ENCODE assay signal across 26 cellular contexts in genomic region chr14:81102217-81102616, GRCh38.
"Had no signal": no experiment of that assay in that cellular context is flagged by ENCODE, and none has a peak within 500 bp of the region (broad histone marks: within the 10 kb centered on the region; RNA-seq: fewer than 3 reads in every experiment).

No MANE protein-coding gene starts in this region.

- H3K79me2 ChIP-seq: parathyroid adenoma had no signal

- H3K9ac ChIP-seq: neural progenitor cell, parathyroid adenoma had no signal

- H3K9me3 ChIP-seq: ovary, psoas muscle, sigmoid colon, stomach, thoracic aorta, thyroid gland, tibial nerve, upper lobe of left lung, vagina had no signal

- H3K27me3 ChIP-seq: neural progenitor cell, ovary, sigmoid colon, stomach, thyroid gland, tibial nerve, upper lobe of left lung, vagina had no signal

- H3K27ac ChIP-seq: neural progenitor cell, ovary, parathyroid adenoma, psoas muscle, sigmoid colon, stomach, thoracic aorta, tibial nerve, upper lobe of left lung, vagina had no signal

- H3K36me3 ChIP-seq: neural progenitor cell, ovary, sigmoid colon, stomach, thoracic aorta, tibial nerve, upper lobe of left lung, vagina had no signal

- H3K4me1 ChIP-seq: parathyroid adenoma, psoas muscle, sigmoid colon, stomach, tibial nerve, upper lobe of left lung, vagina had no signal

- ATAC-seq: naive thymus-derived CD4-positive, alpha-beta T cell; natural killer cell; psoas muscle; right cardiac atrium; stimulated activated effector memory CD8-positive, alpha-beta T cell treated with anti-CD3 and anti-CD28 coated beads, Interleukin-12 subunit alpha, Interleukin-12 subunit beta, amount 100 ng/mL, for 72 hours; stimulated activated naive B cell treated with anti-CD40 and anti-IgM and Interleukin-4, amounts not matched to agents 10 μg/mL and 1 μg/mL and 100 μg/mL, for 72 hours had no signal

- FAIRE-seq: small intestine, urothelium cell line had no signal

- DNase-seq: naive thymus-derived CD4-positive, alpha-beta T cell; natural killer cell; occipital lobe; ovary; posterior cingulate gyrus; psoas muscle; right cardiac atrium; sigmoid colon; small intestine; stimulated activated CD4-positive, alpha-beta T cell treated with anti-CD3 and anti-CD28 coated beads, Interleukin-15, amount 100 ng/mL, for 24 hours; stimulated activated CD4-positive, alpha-beta T cell treated with anti-CD3 and anti-CD28 coated beads, Interleukin-2, amount 100 ng/mL, for 24 hours; stimulated activated CD4-positive, alpha-beta T cell treated with anti-CD3 and anti-CD28 coated beads, Interleukin-2, amount 100 ng/mL, for 48 hours; stimulated activated CD4-positive, alpha-beta T cell treated with anti-CD3 and anti-CD28 coated beads, Interleukin-4, amount 100 ng/mL, for 24 hours; stimulated activated naive B cell treated with anti-CD40 and anti-IgM and Interleukin-4, amounts not matched to agents 10 μg/mL and 1 μg/mL and 100 μg/mL, for 72 hours; stimulated activated naive CD4-positive, alpha-beta T cell treated with Interleukin-2 at 50 U/mL for 16 hours; stomach; thyroid gland; trophoblast cell; upper lobe of left lung had no signal

- H3K4me2 ChIP-seq: neural progenitor cell had no signal

- H3K4me3 ChIP-seq: neural progenitor cell, ovary, psoas muscle, sigmoid colon, stomach, thoracic aorta, thyroid gland, tibial nerve, upper lobe of left lung, vagina had no signal

- H2AFZ ChIP-seq: neural progenitor cell, parathyroid adenoma had no signal
